In genomic region chr16:68022278-68022727, GRCh38 we compare ENCODE assay signal across 8 cellular contexts. TPM values are rescaled to one million over a fixed set of nuclear protein-coding genes. Genes with fewer than 3 reads are reported as not detected.
A peak's percentile ranks its signal among the peaks of the same experiment; 100 is the strongest.
DNase-seq lines count a peak whose midpoint lies in the region; ATAC-seq, FAIRE-seq and TF ChIP-seq lines count a peak whose summit lies in the region.

No MANE protein-coding gene starts in this region.

- H3K79me1 ChIP-seq in H1 (ENCODE audit: low read depth, low read length) = peaks cover 6% of the 10 kb centered on the region

- H3K4me3 Mint-ChIP-seq in nephron progenitor cell = peak overlapping the region; percentile 100

- H3K4me2 ChIP-seq in H1 (ENCODE audit: insufficient read depth in 1 of 2, low read depth in 2 of 2, low read length in 2 of 2) = peak overlapping the region; percentile 72 to 94

- no peak for TF ChIP-seq RAD21 in H1 (IDR thresholded peaks at IDR 0.05 in 1 of 2, conservative IDR thresholded peaks at IDR 0.05 in 1 of 2; ENCODE audit: low read depth in 2 of 2, low read length in 2 of 2)

- no peak for FAIRE-seq in H1 (lab: Jason Lieb, UNC)

- peak overlapping the region; percentile 64 for H4K5ac ChIP-seq in H1 (ENCODE audit: insufficient read length, low read depth, low read length)

- H3K18ac ChIP-seq in H1 (ENCODE audit: extremely low read depth, low read length) = peak overlapping the region; percentile 90

- peaks cover 0 to 3% of the 10 kb centered on the region in 2 experiments for H4K20me1 ChIP-seq in H1 (replicated peaks in 1 of 2; ENCODE audit: control insufficient read depth in 1 of 2, insufficient read depth in 2 of 2, low read length in 2 of 2)

- peak overlapping the region; percentile 97 for H3K27ac ChIP-seq in H1 (ENCODE audit: low read depth, low read length)

- H2AFZ ChIP-seq in H1 (ENCODE audit: low read length) = peak overlapping the region; percentile 61; the same call in 1 of the 2 replicates

- H2BK12ac ChIP-seq in H1 (ENCODE audit: low read depth, low read length) = peak overlapping the region; percentile 60; the same call in 1 of the 2 replicates

- peak overlapping the region; percentile 96 to 98 (median 97) for H3K9ac ChIP-seq in H1 (replicated peaks in 1 of 4; ENCODE audit: extremely low read depth in 1 of 4, low read depth in 3 of 4, low read length in 3 of 4)

- peak; percentile 5 for ATAC-seq in GM21529 (IDR thresholded peaks at IDR 0.05; ENCODE audit: unreplicated experiment)

- H2BK120ac ChIP-seq in H1 (replicated peaks; ENCODE audit: low read depth, low read length) = no peak overlapping the region

- peaks cover 27% of the 10 kb centered on the region for H3K4me1 Mint-ChIP-seq in nephron progenitor cell

- peak overlapping the region; percentile 97 for H2BK5ac ChIP-seq in H1 (ENCODE audit: low read depth, low read length)

- peaks cover 27% of the 10 kb centered on the region for H3K36me3 Mint-ChIP-seq in nephron progenitor cell (ENCODE audit: low read depth)

- 21% methylated on average over 19 of the region's 19 CpGs; no CpG with 5 or more reads in 1 of the 2 experiments for WGBS in H1 (ENCODE audit: extremely low coverage in 1 of 2, insufficient coverage in 1 of 2, insufficient read length in 1 of 2, insufficient replicate concordance in 2 of 2, low coverage in 1 of 2, low lambda C conversion rate in 2 of 2, missing lambda C conversion rate in 1 of 2), 2 experiments

- H4K8ac ChIP-seq in H1 (ENCODE audit: extremely low read depth, insufficient read depth, low read length) = peak overlapping the region; percentile 100; the same call in 1 of the 2 replicates

- H3K27me3 ChIP-seq in H1 (replicated peaks in 1 of 4; ENCODE audit: control insufficient read depth in 3 of 4, extremely low read depth in 1 of 4, insufficient read depth in 3 of 4, low read length in 3 of 4) = no peaks in the 10 kb centered on the region

- no peak for TF ChIP-seq CTCF in NB4 (IDR thresholded peaks at IDR 0.05; ENCODE audit: low read depth, low read length)
- TF ChIP-seq CTCF in H1 (IDR thresholded peaks at IDR 0.05; ENCODE audit: control extremely low read depth in 1 of 3, insufficient read depth in 1 of 3, low read depth in 1 of 3, low read length in 3 of 3) = no peak
- no peak for TF ChIP-seq CTCF in nephron progenitor cell (IDR thresholded peaks at IDR 0.05)

- H3K56ac ChIP-seq in H1 (replicated peaks; ENCODE audit: insufficient read length, low read depth, low read length) = no peak overlapping the region

- TF ChIP-seq EP300 in H1 (IDR thresholded peaks at IDR 0.05; ENCODE audit: borderline replicate concordance in 1 of 2, low read depth in 2 of 2, low read length in 2 of 2) = no peak

- H2BK15ac ChIP-seq in H1 (ENCODE audit: low read length) = no peak overlapping the region

- H3K23ac ChIP-seq in H1 (ENCODE audit: insufficient read length) = no peak overlapping the region

- peaks cover 0 to 8% (median 1%) of the 10 kb centered on the region in 4 experiments; a peak in 4 of 8 replicates for H3K36me3 ChIP-seq in H1 (ENCODE audit: control insufficient read depth in 2 of 4, insufficient read depth in 4 of 4, low read length in 3 of 4)

- H3K9me3 ChIP-seq in H1 (ENCODE audit: insufficient read depth in 2 of 2, low read depth in 1 of 2, low read length in 1 of 2) = no peaks in the 10 kb centered on the region

- H3K4me3 ChIP-seq in NB4 (ENCODE audit: low read depth, low read length) (peak overlapping the region; percentile 95), H1 (ENCODE audit: extremely low read depth in 1 of 4, insufficient read depth in 2 of 4, low read depth in 3 of 4, low read length in 4 of 4) (peak overlapping the region; percentile 89 to 99 (median 96))

- H3K4ac ChIP-seq in H1 (replicated peaks; ENCODE audit: insufficient read length, low read depth, low read length) = no peak overlapping the region

- TF ChIP-seq POLR2A in NB4 (IDR thresholded peaks at IDR 0.05; ENCODE audit: extremely low read depth, insufficient read length) (no peak), H1 (IDR thresholded peaks at IDR 0.05; ENCODE audit: control extremely low read depth in 1 of 2, low read depth in 2 of 2, low read length in 2 of 2) (peak in 1 of 2 experiments; percentile 46; a peak in 1 of 3 replicates)

- H3K27me3 Mint-ChIP-seq in nephron progenitor cell (ENCODE audit: low read depth, poor library complexity) = no peaks in the 10 kb centered on the region

- H3K9me3 Mint-ChIP-seq in nephron progenitor cell = no peaks in the 10 kb centered on the region

- 0 out of 2 replicates have a peak overlapping the region, but pooled peaks have one; percentile 19 for H2AK5ac ChIP-seq in H1 (ENCODE audit: low read depth, low read length)

- H2BK20ac ChIP-seq in H1 (ENCODE audit: low read length) = no peak overlapping the region

- peaks cover 12% of the 10 kb centered on the region for H3K23me2 ChIP-seq in H1 (ENCODE audit: low read depth, low read length)

- peaks cover 0 to 27% of the 10 kb centered on the region in 2 experiments; a peak in 2 of 4 replicates for H3K79me2 ChIP-seq in H1 (ENCODE audit: control insufficient read depth in 1 of 2, insufficient read depth in 2 of 2, low read length in 2 of 2)

- DNase-seq in NB4 (ENCODE audit: low read depth) = no peak
- DNase-seq in H1 (ENCODE audit: low read depth in 1 of 2, low spot score in 2 of 2) = no peak
- DNase-seq in nephron progenitor cell = no peak
- DNase-seq in KBM-7 = no peak
- DNase-seq in HuH-7.5 (ENCODE audit: low spot score) = no peak
- no peak for DNase-seq in GM19240 (ENCODE audit: insufficient read length, low spot score)
- no peak for DNase-seq in NK-92 (lab: John Stamatoyannopoulos, UW; ENCODE audit: unreplicated experiment)

- peaks cover 0 to 8% (median 5%) of the 10 kb centered on the region in 4 experiments; a peak in 5 of 7 replicates for H3K4me1 ChIP-seq in H1 (replicated peaks in 1 of 4; ENCODE audit: control insufficient read depth in 3 of 4, insufficient read depth in 4 of 4, low read length in 3 of 4)

- H3K14ac ChIP-seq in H1 (ENCODE audit: insufficient read length) = no peak overlapping the region

- POLR2A ChIA-PET in H1 (lab: Charles Lee; ENCODE audit: partially characterized antibody) = interaction anchor here (0.6 to 4.1 kb wide), 26 partner anchors 9 to 702 kb away, joined by 3 to 28 read pairs (median 4); partner anchors contain the start of genes ACD, DPEP2, NFATC3 and RANBP10

- H3K27ac Mint-ChIP-seq in nephron progenitor cell = peak overlapping the region; percentile 99

- CTCF ChIA-PET in H1 (lab: Charles Lee; ENCODE audit: partially characterized antibody) = interaction anchor here (0.6 to 3.2 kb wide), 12 partner anchors 11 to 218 kb away, joined by 3 to 18 read pairs (median 3); partner anchors contain the start of gene DPEP2

- H4K91ac ChIP-seq in H1 (replicated peaks; ENCODE audit: insufficient read length, low read length) = no peak overlapping the region

- in situ Hi-C loops in KBM-7 (cut with MboI; ENCODE audit: low pct_unique_long_range_greater_than_20kb, low sequenced_read_pairs) = no loop called here

RNA-seq across cellular contexts. Expression of gene DDX28, which starts 0.7 kb away (rescaled TPM):
- total RNA-seq in H1 (2021; fragmentation: NEBNext Ultra II Directional; extraction: Animal tissue kit (Norgen Biotek cat#: 25700)) = 16.8 and 17.2 TPM in 2 replicates
- 28.1 and 30.3 TPM in 2 replicates for polyA plus RNA-seq in H1 (2011; rRNA removed)
- polyA plus RNA-seq in H1 (2011; cell fraction: cytosol; rRNA removed) = 27.4 TPM
- polyA plus RNA-seq in H1 (2011; cell fraction: nucleus; rRNA removed) = 25.0 TPM
- 13.7 to 19.1 TPM (median 17.3 TPM) in 4 replicates for polyA plus RNA-seq in H1 (2012, experiment 1 of 2)
- polyA plus RNA-seq in H1 (2012, experiment 2 of 2) = 21.1 TPM
- polyA plus RNA-seq in H1 (2013, experiment 1 of 2) = 12.0 TPM
- 10.7 TPM for polyA plus RNA-seq in H1 (2013, experiment 2 of 2)
- polyA minus RNA-seq in H1 (2011; rRNA and poly(A)+ RNA removed) = 24.2 and 24.9 TPM in 2 replicates
- 13.0 TPM for polyA minus RNA-seq in H1 (2011; cell fraction: cytosol; rRNA and poly(A)+ RNA removed)
- polyA minus RNA-seq in H1 (2011; cell fraction: nucleus; rRNA and poly(A)+ RNA removed) = 34.5 TPM

RNA-seq across cellular contexts. Expression of gene DUS2, which starts 0.8 kb away (rescaled TPM):
- 24.5 and 27.0 TPM in 2 replicates for total RNA-seq in H1 (2021; fragmentation: NEBNext Ultra II Directional; extraction: Animal tissue kit (Norgen Biotek cat#: 25700))
- polyA plus RNA-seq in H1 (2011; rRNA removed) = 17.2 and 20.9 TPM in 2 replicates
- 22.2 TPM for polyA plus RNA-seq in H1 (2011; cell fraction: cytosol; rRNA removed)
- polyA plus RNA-seq in H1 (2011; cell fraction: nucleus; rRNA removed) = 35.4 TPM
- 15.5 to 20.7 TPM (median 20.4 TPM) in 4 replicates for polyA plus RNA-seq in H1 (2012, experiment 1 of 2)
- polyA plus RNA-seq in H1 (2012, experiment 2 of 2) = 12.7 TPM
- 12.3 TPM for polyA plus RNA-seq in H1 (2013, experiment 1 of 2)
- 10.4 TPM for polyA plus RNA-seq in H1 (2013, experiment 2 of 2)
- 24.0 and 31.2 TPM in 2 replicates for polyA minus RNA-seq in H1 (2011; rRNA and poly(A)+ RNA removed)
- 17.2 TPM for polyA minus RNA-seq in H1 (2011; cell fraction: cytosol; rRNA and poly(A)+ RNA removed)
- 27.8 TPM for polyA minus RNA-seq in H1 (2011; cell fraction: nucleus; rRNA and poly(A)+ RNA removed)

RNA-seq across cellular contexts. Expression of gene DPEP2NB, which starts 6.6 kb away (rescaled TPM):
- total RNA-seq in H1 (2021; fragmentation: NEBNext Ultra II Directional; extraction: Animal tissue kit (Norgen Biotek cat#: 25700)) = not detected in 2 replicates
- polyA plus RNA-seq in H1 (2011; rRNA removed) = not detected in 2 replicates
- not detected for polyA plus RNA-seq in H1 (2011; cell fraction: cytosol; rRNA removed)
- polyA plus RNA-seq in H1 (2011; cell fraction: nucleus; rRNA removed) = not detected
- polyA plus RNA-seq in H1 (2012, experiment 1 of 2) = not detected in 4 replicates
- not detected for polyA plus RNA-seq in H1 (2012, experiment 2 of 2)
- polyA plus RNA-seq in H1 (2013, experiment 1 of 2) = not detected
- polyA plus RNA-seq in H1 (2013, experiment 2 of 2) = not detected
- 0.20 TPM in 1 of 2 replicates, not detected in the other for polyA minus RNA-seq in H1 (2011; rRNA and poly(A)+ RNA removed)
- polyA minus RNA-seq in H1 (2011; cell fraction: cytosol; rRNA and poly(A)+ RNA removed) = not detected
- not detected for polyA minus RNA-seq in H1 (2011; cell fraction: nucleus; rRNA and poly(A)+ RNA removed)

RNA-seq across cellular contexts. Expression of gene DPEP2, which starts 23.0 kb away (rescaled TPM):
- not detected in 2 replicates for total RNA-seq in H1 (2021; fragmentation: NEBNext Ultra II Directional; extraction: Animal tissue kit (Norgen Biotek cat#: 25700))
- polyA plus RNA-seq in H1 (2011; rRNA removed) = 0.05 TPM in 1 of 2 replicates, not detected in the other
- polyA plus RNA-seq in H1 (2011; cell fraction: cytosol; rRNA removed) = not detected
- 0.11 TPM for polyA plus RNA-seq in H1 (2011; cell fraction: nucleus; rRNA removed)
- not detected in 4 replicates for polyA plus RNA-seq in H1 (2012, experiment 1 of 2)
- not detected for polyA plus RNA-seq in H1 (2012, experiment 2 of 2)
- not detected for polyA plus RNA-seq in H1 (2013, experiment 1 of 2)
- not detected for polyA plus RNA-seq in H1 (2013, experiment 2 of 2)
- not detected in 2 replicates for polyA minus RNA-seq in H1 (2011; rRNA and poly(A)+ RNA removed)
- polyA minus RNA-seq in H1 (2011; cell fraction: cytosol; rRNA and poly(A)+ RNA removed) = not detected
- not detected for polyA minus RNA-seq in H1 (2011; cell fraction: nucleus; rRNA and poly(A)+ RNA removed)

RNA-seq across cellular contexts. Expression of gene DPEP3, which starts 42.0 kb away (rescaled TPM):
- total RNA-seq in H1 (2021; fragmentation: NEBNext Ultra II Directional; extraction: Animal tissue kit (Norgen Biotek cat#: 25700)) = 9.9 and 10.6 TPM in 2 replicates
- 6.5 and 12.7 TPM in 2 replicates for polyA plus RNA-seq in H1 (2011; rRNA removed)
- polyA plus RNA-seq in H1 (2011; cell fraction: cytosol; rRNA removed) = 5.6 TPM
- polyA plus RNA-seq in H1 (2011; cell fraction: nucleus; rRNA removed) = 14.0 TPM
- polyA plus RNA-seq in H1 (2012, experiment 1 of 2) = 5.9 to 9.4 TPM (median 8.9 TPM) in 4 replicates
- polyA plus RNA-seq in H1 (2012, experiment 2 of 2) = 11.5 TPM
- 12.1 TPM for polyA plus RNA-seq in H1 (2013, experiment 1 of 2)
- 10.7 TPM for polyA plus RNA-seq in H1 (2013, experiment 2 of 2)
- 2.9 and 5.2 TPM in 2 replicates for polyA minus RNA-seq in H1 (2011; rRNA and poly(A)+ RNA removed)
- 3.7 TPM for polyA minus RNA-seq in H1 (2011; cell fraction: cytosol; rRNA and poly(A)+ RNA removed)
- polyA minus RNA-seq in H1 (2011; cell fraction: nucleus; rRNA and poly(A)+ RNA removed) = 3.0 TPM
